Comparison of ENCODE assay signal across 18 cellular contexts in genomic region chr16:23753908-23754593, GRCh38. TPM values are rescaled to one million over a fixed set of nuclear protein-coding genes. Genes with fewer than 3 reads are reported as not detected.
A peak's percentile ranks its signal among the peaks of the same experiment; 100 is the strongest.
DNase-seq lines count a peak whose midpoint lies in the region; ATAC-seq, FAIRE-seq and TF ChIP-seq lines count a peak whose summit lies in the region.
"Had no signal": no experiment of that assay in that cellular context is flagged by ENCODE, and none has a peak within 500 bp of the region (broad histone marks: within the 10 kb centered on the region; RNA-seq: fewer than 3 reads in every experiment).

No MANE protein-coding gene starts in this region.

- H3K4me3 ChIP-seq in HepG2 (replicated peaks in 1 of 3; ENCODE audit: insufficient read depth in 1 of 3, low read depth in 2 of 3, low read length in 3 of 3) (peak overlapping the region in 2 of 3 experiments; percentile 36 to 61; a peak in 3 of 6 replicates), right lobe of liver (no peak overlapping the region), esophagus squamous epithelium (peak overlapping the region in 3 of 4 donors; percentile 26 to 60 (median 38))

- no peak overlapping the region for H2AFZ ChIP-seq in HepG2 (ENCODE audit: low read length)

- no peak overlapping the region for H3K9ac ChIP-seq in HepG2 (ENCODE audit: insufficient read depth, low read depth, low read length)

- H3K36me3 ChIP-seq in HepG2 (replicated peaks in 1 of 2; ENCODE audit: control insufficient read depth in 1 of 2, insufficient read depth in 2 of 2, low read length in 2 of 2) (no peaks in the 10 kb centered on the region), right lobe of liver (no peaks in the 10 kb centered on the region), esophagus squamous epithelium (no peaks in the 10 kb centered on the region)

- no peak for TF ChIP-seq EP300 in HepG2 (IDR thresholded peaks at IDR 0.05; ENCODE audit: low read depth in 2 of 2, low read length in 2 of 2)
- no peak for TF ChIP-seq EP300 in HepG2 (CRISPR knock-in tag; IDR thresholded peaks at IDR 0.05; ENCODE audit: borderline replicate concordance)

- POLR2A ChIA-PET in HepG2 (lab: Yijun Ruan, JAX), result no interaction called here

- intact Hi-C loops in HepG2 (cut with micrococcal nuclease; ENCODE audit: unreplicated experiment), result no loop called here
- intact Hi-C loops in right lobe of liver (cut with DNase I), result no loop called here
- intact Hi-C loops in esophagus squamous epithelium (cut with DNase I), result no loop called here

- no peaks in the 10 kb centered on the region for H3K9me3 ChIP-seq in HepG2 (ENCODE audit: low read length)
- no peaks in the 10 kb centered on the region for H3K9me3 ChIP-seq in right lobe of liver
- H3K9me3 ChIP-seq in esophagus squamous epithelium, result no peaks in the 10 kb centered on the region

- H3K27ac ChIP-seq in HepG2 (ENCODE audit: extremely low read length, insufficient read depth, low read length), result no peak overlapping the region
- H3K27ac ChIP-seq in right lobe of liver, result no peak overlapping the region
- no peak overlapping the region for H3K27ac ChIP-seq in esophagus squamous epithelium

- no peaks in the 10 kb centered on the region for H3K79me2 ChIP-seq in HepG2 (ENCODE audit: insufficient read depth, low read length)

- BruUV-seq in HepG2 (replicated peaks; lab: Mats Ljungman, UMichigan), result no TSS peak

- H3K4me1 ChIP-seq in HepG2 (ENCODE audit: insufficient read depth, low read length) (peaks cover 9% of the 10 kb centered on the region; the same call in 1 of the 2 replicates), right lobe of liver (peaks cover 0 to 7% (median 0%) of the 10 kb centered on the region in 4 donors), esophagus squamous epithelium (peaks cover 7 to 11% (median 11%) of the 10 kb centered on the region in 3 donors)

- H3K27me3 ChIP-seq in HepG2 (ENCODE audit: control insufficient read depth in 1 of 2, insufficient read depth in 2 of 2, low read length in 2 of 2) (peaks cover 5 to 24% of the 10 kb centered on the region in 2 experiments; a peak in 4 of 5 replicates), right lobe of liver (peaks cover 0 to 10% of the 10 kb centered on the region in 2 donors), esophagus squamous epithelium (peaks cover 8 to 69% (median 11%) of the 10 kb centered on the region in 4 donors)

- no peaks in the 10 kb centered on the region for H4K20me1 ChIP-seq in HepG2 (ENCODE audit: insufficient read depth, low read length)

- H3K4me3 Mint-ChIP-seq in osteocyte (ENCODE audit: unreplicated experiment), result no peak overlapping the region
- H3K4me3 Mint-ChIP-seq: activated CD4-positive, alpha-beta memory T cell treated with anti-CD3 and anti-CD28 coated beads for 36 hours had no signal

- H3K9me3 Mint-ChIP-seq in osteocyte (ENCODE audit: unreplicated experiment), result peaks cover 5% of the 10 kb centered on the region
- H3K9me3 Mint-ChIP-seq: activated CD4-positive, alpha-beta memory T cell treated with anti-CD3 and anti-CD28 coated beads for 36 hours; activated T-helper 2 cell treated with anti-CD3 and anti-CD28 coated beads, Interferon-gamma antibody, Interleukin-2, Interleukin-4, amounts not matched to agents 10 μg/mL and 5 μg/mL and 100 μg/mL, durations not matched to agents 14 hours and 24 hours and 36 hours had no signal

- TF ChIP-seq POLR2A in HepG2 (IDR thresholded peaks at IDR 0.05; ENCODE audit: insufficient read depth in 1 of 2, low read depth in 2 of 2, low read length in 2 of 2) (no peak), right lobe of liver (IDR thresholded peaks at IDR 0.05) (no peak), esophagus squamous epithelium (IDR thresholded peaks at IDR 0.05) (no peak)

- CTCF ChIA-PET in HepG2 (lab: Yijun Ruan, JAX; ENCODE audit: low intra/inter-chr PET ratio, low total read pairs), result no interaction called here

- no peak overlapping the region for H3K27ac Mint-ChIP-seq in osteocyte (ENCODE audit: unreplicated experiment)
- H3K27ac Mint-ChIP-seq: activated CD4-positive, alpha-beta memory T cell treated with anti-CD3 and anti-CD28 coated beads for 36 hours; activated T-helper 2 cell treated with anti-CD3 and anti-CD28 coated beads, Interferon-gamma antibody, Interleukin-2, Interleukin-4, amounts not matched to agents 10 μg/mL and 5 μg/mL and 100 μg/mL, durations not matched to agents 14 hours and 24 hours and 36 hours had no signal

- in situ Hi-C loops in HepG2 (cut with HindIII; ENCODE audit: extremely low pct_ligation_motif_present, low pct_unique_long_range_greater_than_20kb), result no loop called here

- H3K4me2 ChIP-seq in HepG2 (ENCODE audit: low read depth, low read length), result peak overlapping the region; percentile 64

- H3K4me1 Mint-ChIP-seq in osteocyte (ENCODE audit: unreplicated experiment), result no peaks in the 10 kb centered on the region

- 71% methylated on average over 17 of the region's 17 CpGs for WGBS in HepG2 (ENCODE audit: low lambda C conversion rate)
- WGBS in right lobe of liver (ENCODE audit: insufficient coverage, low coverage, low lambda C conversion rate, missing lambda C conversion rate), result 40% methylated on average over 16 of the region's 17 CpGs
- WGBS in esophagus squamous epithelium, 2 donors, result 40 to 54% methylated on average over 16 to 17 of the region's 17 CpGs

- no peak for TF ChIP-seq RAD21 in HepG2 (CRISPR knock-in tag; IDR thresholded peaks at IDR 0.05)

- ATAC-seq in HepG2, result peak; percentile 16; the same call in 2 of the 3 replicates
- ATAC-seq in right lobe of liver, result no peak
- ATAC-seq in GM18907 (IDR thresholded peaks at IDR 0.05; ENCODE audit: unreplicated experiment), result no peak
- ATAC-seq in HG02981 (IDR thresholded peaks at IDR 0.05; ENCODE audit: unreplicated experiment), result no peak

- H3K27me3 Mint-ChIP-seq in osteocyte (ENCODE audit: unreplicated experiment), result no peaks in the 10 kb centered on the region

- FAIRE-seq in HepG2 (lab: Jason Lieb, UNC), result no peak
- FAIRE-seq: colon, HTR-8/SVneo had no signal

- DNase-seq in HepG2 (ENCODE audit: low spot score) (no peak), right lobe of liver (no peak), esophagus squamous epithelium (lab: John Stamatoyannopoulos, UW) (no peak), osteocyte (ENCODE audit: extremely low spot score, unreplicated experiment) (peak; percentile 23), dedifferentiated amniotic fluid mesenchymal stem cell (ENCODE audit: extremely low spot score) (no peak), DMS79 (lab: John Stamatoyannopoulos, UW) (no peak)
- DNase-seq: activated CD4-positive, alpha-beta memory T cell treated with anti-CD3 and anti-CD28 coated beads for 36 hours; amniotic stem cell; GDM1; MV-4-11; Right ventricle myocardium superior; stimulated activated CD4-positive, alpha-beta T cell treated with anti-CD3 and anti-CD28 coated beads, Interleukin-2, amount 100 ng/mL, for 48 hours had no signal

- H3K36me3 Mint-ChIP-seq in osteocyte (ENCODE audit: unreplicated experiment), result no peaks in the 10 kb centered on the region
- H3K36me3 Mint-ChIP-seq: activated CD4-positive, alpha-beta memory T cell treated with anti-CD3 and anti-CD28 coated beads for 36 hours had no signal

- TF ChIP-seq CTCF in HepG2 (CRISPR knock-in tag; IDR thresholded peaks at IDR 0.05) (no peak), right lobe of liver (IDR thresholded peaks at IDR 0.05) (no peak), esophagus squamous epithelium (IDR thresholded peaks at IDR 0.05) (no peak), osteocyte (IDR thresholded peaks at IDR 0.05) (no peak)

RNA-seq across cellular contexts. Expression of gene CHP2, which starts 0.8 kb away (rescaled TPM):
- total RNA-seq in HepG2 (2016; rRNA removed; fragmentation: Illumina TruSeq; extraction: Trizol) (not detected in 2 replicates), right lobe of liver (not detected), esophagus squamous epithelium (under 1 TPM in 2 of 4 donors, not detected in 2; 0.09 to 0.38 TPM), osteocyte (not detected in 2 replicates)
- total RNA-seq in HepG2 (2016; cell fraction: cytosol; rRNA removed; fragmentation: Illumina TruSeq; extraction: Trizol; ENCODE audit: low read depth), result not detected in 2 replicates
- total RNA-seq in HepG2 (2016; cell fraction: insoluble cytoplasmic fraction; rRNA removed; fragmentation: Illumina TruSeq; extraction: Trizol), result not detected in 2 replicates
- total RNA-seq in HepG2 (2016; cell fraction: membrane; rRNA removed; fragmentation: Illumina TruSeq; extraction: Trizol), result 0.07 and 0.09 TPM in 2 replicates
- total RNA-seq in HepG2 (2016; cell fraction: nucleus; rRNA removed; fragmentation: Illumina TruSeq; extraction: Trizol), result not detected in 2 replicates
- polyA plus RNA-seq in HepG2 (2011; rRNA removed), result 0.03 TPM in 1 of 2 replicates, not detected in the other
- not detected in 2 replicates for polyA plus RNA-seq in HepG2 (2011; cell fraction: cytosol; rRNA removed)
- not detected in 2 replicates for polyA plus RNA-seq in HepG2 (2011; cell fraction: nucleus; rRNA removed)
- 0.36 and 0.39 TPM in 2 replicates for polyA plus RNA-seq in HepG2 (2012)
- polyA plus RNA-seq in HepG2 (2016; cell fraction: cytosol; fragmentation: Illumina TruSeq; extraction: Trizol; ENCODE audit: low read depth), result not detected in 2 replicates
- 0.10 and 0.15 TPM in 2 replicates for polyA plus RNA-seq in HepG2 (2016; cell fraction: insoluble cytoplasmic fraction; fragmentation: Illumina TruSeq; extraction: Trizol; ENCODE audit: low read depth)
- not detected in 2 replicates for polyA plus RNA-seq in HepG2 (2016; cell fraction: membrane; fragmentation: Illumina TruSeq; extraction: Trizol; ENCODE audit: low read depth)
- 0.19 TPM in 1 of 2 replicates, not detected in the other for polyA plus RNA-seq in HepG2 (2016; cell fraction: nucleus; fragmentation: Illumina TruSeq; extraction: Trizol; ENCODE audit: insufficient read depth, low read depth)
- not detected in 2 replicates for polyA minus RNA-seq in HepG2 (2011; rRNA and poly(A)+ RNA removed; ENCODE audit: low replicate concordance)
- not detected in 2 replicates for polyA minus RNA-seq in HepG2 (2011; cell fraction: cytosol; rRNA and poly(A)+ RNA removed)
- not detected in 2 replicates for polyA minus RNA-seq in HepG2 (2011; cell fraction: nucleus; rRNA and poly(A)+ RNA removed)
- total RNA-seq: activated CD4-positive, alpha-beta memory T cell treated with anti-CD3 and anti-CD28 coated beads for 36 hours; activated T-helper 2 cell treated with anti-CD3 and anti-CD28 coated beads, Interferon-gamma antibody, Interleukin-2, Interleukin-4, amounts not matched to agents 10 μg/mL and 5 μg/mL and 100 μg/mL, durations not matched to agents 14 hours and 24 hours and 36 hours; pulmonary artery endothelial cell; Right ventricle myocardium superior had no signal

RNA-seq across cellular contexts. Expression of gene ERN2, which starts 41.0 kb away (rescaled TPM):
- total RNA-seq in HepG2 (2016; rRNA removed; fragmentation: Illumina TruSeq; extraction: Trizol) (0.42 and 2.2 TPM in 2 replicates), right lobe of liver (not detected), esophagus squamous epithelium (1 to 10 TPM in 1 of 4 donors, under 1 TPM in 2, not detected in 1; 0.11 to 4.2 (median 0.57) TPM), osteocyte (not detected in 2 replicates)
- total RNA-seq in HepG2 (2016; cell fraction: cytosol; rRNA removed; fragmentation: Illumina TruSeq; extraction: Trizol; ENCODE audit: low read depth), result 1.6 and 2.4 TPM in 2 replicates
- 0.76 and 2.3 TPM in 2 replicates for total RNA-seq in HepG2 (2016; cell fraction: insoluble cytoplasmic fraction; rRNA removed; fragmentation: Illumina TruSeq; extraction: Trizol)
- 0.93 and 1.2 TPM in 2 replicates for total RNA-seq in HepG2 (2016; cell fraction: membrane; rRNA removed; fragmentation: Illumina TruSeq; extraction: Trizol)
- 3.3 and 6.0 TPM in 2 replicates for total RNA-seq in HepG2 (2016; cell fraction: nucleus; rRNA removed; fragmentation: Illumina TruSeq; extraction: Trizol)
- 3.5 and 6.3 TPM in 2 replicates for polyA plus RNA-seq in HepG2 (2011; rRNA removed)
- polyA plus RNA-seq in HepG2 (2011; cell fraction: cytosol; rRNA removed), result 1.3 and 2.1 TPM in 2 replicates
- 30.6 and 30.9 TPM in 2 replicates for polyA plus RNA-seq in HepG2 (2011; cell fraction: nucleus; rRNA removed)
- 2.1 and 2.2 TPM in 2 replicates for polyA plus RNA-seq in HepG2 (2012)
- 0.42 and 0.55 TPM in 2 replicates for polyA plus RNA-seq in HepG2 (2016; cell fraction: cytosol; fragmentation: Illumina TruSeq; extraction: Trizol; ENCODE audit: low read depth)
- 0.54 and 1.3 TPM in 2 replicates for polyA plus RNA-seq in HepG2 (2016; cell fraction: insoluble cytoplasmic fraction; fragmentation: Illumina TruSeq; extraction: Trizol; ENCODE audit: low read depth)
- polyA plus RNA-seq in HepG2 (2016; cell fraction: membrane; fragmentation: Illumina TruSeq; extraction: Trizol; ENCODE audit: low read depth), result 0.70 and 1.0 TPM in 2 replicates
- polyA plus RNA-seq in HepG2 (2016; cell fraction: nucleus; fragmentation: Illumina TruSeq; extraction: Trizol; ENCODE audit: insufficient read depth, low read depth), result 8.8 and 10.0 TPM in 2 replicates
- polyA minus RNA-seq in HepG2 (2011; rRNA and poly(A)+ RNA removed; ENCODE audit: low replicate concordance), result 8.4 TPM in 1 of 2 replicates, not detected in the other
- not detected in 2 replicates for polyA minus RNA-seq in HepG2 (2011; cell fraction: cytosol; rRNA and poly(A)+ RNA removed)
- 6.6 and 7.6 TPM in 2 replicates for polyA minus RNA-seq in HepG2 (2011; cell fraction: nucleus; rRNA and poly(A)+ RNA removed)
- total RNA-seq: activated CD4-positive, alpha-beta memory T cell treated with anti-CD3 and anti-CD28 coated beads for 36 hours; activated T-helper 2 cell treated with anti-CD3 and anti-CD28 coated beads, Interferon-gamma antibody, Interleukin-2, Interleukin-4, amounts not matched to agents 10 μg/mL and 5 μg/mL and 100 μg/mL, durations not matched to agents 14 hours and 24 hours and 36 hours; pulmonary artery endothelial cell; Right ventricle myocardium superior had no signal

Comparison
In these comparisons a context has a peak if more than half of its experiments do, and no peak if none do; other contexts are left out.
1. H3K4me3 ChIP-seq: peak in HepG2 (2 of 3) and esophagus squamous epithelium (3 of 4); none in right lobe of liver (0 of 3).